1 cellular context compared by ENCODE assay signal in genomic region chr2:178927173-178927572, GRCh38.
TF ChIP-seq lines count a peak whose summit lies in the region.

No MANE protein-coding gene starts in this region.

TF ChIP-seq in SK-N-SH treated with all-trans-retinoic acid at 6 μM for 48 hours, 23 proteins besides CTCF, POLR2A, EP300 and RAD21 (continued from another document):
- TF ChIP-seq ESRRG (CRISPR knock-in tag; IDR thresholded peaks at IDR 0.05) (no peak), PATZ1 (CRISPR knock-in tag; IDR thresholded peaks at IDR 0.05; ENCODE audit: borderline replicate concordance) (no peak), ZFP3 (CRISPR knock-in tag; IDR thresholded peaks at IDR 0.05) (no peak), ISL1 (CRISPR knock-in tag; IDR thresholded peaks at IDR 0.05) (no peak), ZNF565 (CRISPR knock-in tag; conservative IDR thresholded peaks at IDR 0.05; ENCODE audit: low read depth) (no peak), CSRNP3 (CRISPR knock-in tag; IDR thresholded peaks at IDR 0.05) (no peak)
